ENCODE assay signal across 20 cellular contexts in the genomic region with DNA sequence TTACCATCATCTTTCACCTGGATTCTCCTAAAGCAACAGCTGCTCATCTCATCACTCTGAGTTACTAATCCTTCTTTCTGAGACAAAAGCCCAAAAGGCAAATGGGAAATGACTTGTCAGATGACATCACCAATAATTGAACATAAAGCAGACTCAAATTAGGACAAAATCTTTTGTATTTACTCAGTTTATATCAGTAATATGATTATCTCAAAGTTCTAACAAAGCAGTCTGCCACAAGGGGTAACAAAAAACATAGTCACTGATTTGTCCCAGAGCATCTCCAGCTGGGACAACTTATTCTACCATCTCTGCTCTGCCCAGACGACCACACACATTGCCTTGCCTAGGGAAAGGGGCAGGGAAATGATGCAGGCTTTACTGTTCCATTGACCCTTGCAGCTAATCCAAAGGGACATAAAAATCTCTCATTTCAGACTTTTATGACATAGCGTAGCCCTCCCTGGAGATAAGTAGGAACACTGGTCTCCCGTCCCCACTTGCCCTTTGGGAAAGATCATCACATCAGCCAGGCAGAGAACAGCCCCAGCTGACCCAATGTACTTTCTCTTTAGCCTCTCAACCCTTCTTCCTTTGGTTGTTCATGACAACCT.
A peak's percentile ranks its signal among the peaks of the same experiment; 100 is the strongest.
DNase-seq lines count a peak whose midpoint lies in the region; ATAC-seq, FAIRE-seq and TF ChIP-seq lines count a peak whose summit lies in the region.
"Had no signal": no experiment of that assay in that cellular context is flagged by ENCODE, and none has a peak within 500 bp of the region (broad histone marks: within the 10 kb centered on the region; RNA-seq: fewer than 3 reads in every experiment).

No MANE protein-coding gene starts in this region.

- no peaks in the 10 kb centered on the region for H4K20me1 ChIP-seq in endothelial cell of umbilical vein (replicated peaks; ENCODE audit: control insufficient read depth, extremely low read depth, insufficient read depth, low read length)

- no TSS peak for BruUV-seq in endothelial cell of umbilical vein (replicated peaks; lab: Mats Ljungman, UMichigan)

- peak overlapping the region; percentile 83 for H3K27ac ChIP-seq in RWPE2 (ENCODE audit: poor library complexity, severe bottlenecking)
- peak overlapping the region; percentile 16 for H3K27ac ChIP-seq in endothelial cell of umbilical vein (ENCODE audit: insufficient read depth, low read depth, low read length)
- H3K27ac ChIP-seq in spleen: peak overlapping the region in 5 of 8 donors; percentile 24 to 56 (median 32)
- H3K27ac ChIP-seq: right lobe of liver had no signal

- no peak overlapping the region for H2AFZ ChIP-seq in endothelial cell of umbilical vein (ENCODE audit: low read depth, low read length)

- TF ChIP-seq POLR2A in endothelial cell of umbilical vein (IDR thresholded peaks at IDR 0.05; ENCODE audit: low read depth, low read length) (no peak), spleen (IDR thresholded peaks at IDR 0.05) (no peak)

- CTCF ChIA-PET in activated naive CD4-positive, alpha-beta T cell treated with anti-CD3 and anti-CD28 coated beads, Interleukin-2, amount 10 ng/mL, durations not matched to agents 7 days and 5 days (lab: Charles Lee): interaction anchor here (0.8 to 1.9 kb wide), 6 partner anchors 9 to 482 kb away, joined by 3 to 6 read pairs (median 4); no protein-coding TSS in a partner anchor
- CTCF ChIA-PET in endothelial cell of umbilical vein (lab: Charles Lee): interaction anchor here (1.0 to 1.6 kb wide), 6 partner anchors 12 to 247 kb away, joined by 3 to 5 read pairs (median 4); no protein-coding TSS in a partner anchor

- H3K4me1 ChIP-seq in RWPE2 (ENCODE audit: insufficient read depth, poor library complexity, severe bottlenecking) (peaks cover 28% of the 10 kb centered on the region), endothelial cell of umbilical vein (ENCODE audit: control insufficient read depth, extremely low read depth, insufficient read depth, low read length) (peaks cover 22% of the 10 kb centered on the region), spleen (peaks cover 5 to 12% (median 11%) of the 10 kb centered on the region in 6 donors)
- H3K4me1 ChIP-seq: right lobe of liver had no signal

- no peak for DNase-seq in activated naive CD4-positive, alpha-beta T cell treated with anti-CD3 and anti-CD28 coated beads, Interleukin-2, amount 10 ng/mL, durations not matched to agents 7 days and 5 days
- no peak for DNase-seq in activated naive CD4-positive, alpha-beta T cell treated with anti-CD3 and anti-CD28 coated beads, Interleukin-2, amount 50 U/mL, for 16 hours
- no peak for DNase-seq in RWPE2 (ENCODE audit: low spot score)
- no peak for DNase-seq in endothelial cell of umbilical vein (ENCODE audit: low read depth, low spot score)
- no peak for DNase-seq in spleen
- DNase-seq in epidermal melanocyte (ENCODE audit: insufficient read length, low spot score): no peak
- DNase-seq in activated effector memory CD4-positive, alpha-beta T cell treated with anti-CD3 and anti-CD28 coated beads, Interleukin-2, amount 50 U/mL, for 16 hours: no peak
- no peak for DNase-seq in Kasumi-1 (lab: John Stamatoyannopoulos, UW)
- DNase-seq: Calu3, NCI-H1436, NCI-H774, right lobe of liver, substantia nigra had no signal

- peak overlapping the region; percentile 84 for H3K27ac Mint-ChIP-seq in activated naive CD4-positive, alpha-beta T cell treated with anti-CD3 and anti-CD28 coated beads, Interleukin-2, amount 10 ng/mL, durations not matched to agents 7 days and 5 days
- H3K27ac Mint-ChIP-seq: WTC11 had no signal

- TF ChIP-seq CTCF in RWPE2 (IDR thresholded peaks at IDR 0.05; ENCODE audit: poor library complexity, severe bottlenecking) (no peak), endothelial cell of umbilical vein (IDR thresholded peaks at IDR 0.05; ENCODE audit: extremely low read depth in 1 of 2, insufficient read depth in 1 of 2, low read depth in 1 of 2, low read length in 2 of 2) (no peak), spleen (IDR thresholded peaks at IDR 0.05 in 8 of 11, conservative IDR thresholded peaks at IDR 0.05 in 3 of 11) (no peak)

- H3K79me2 ChIP-seq in endothelial cell of umbilical vein (ENCODE audit: control insufficient read depth, insufficient read depth, low read length): no peaks in the 10 kb centered on the region

- no peaks in the 10 kb centered on the region for H3K9me1 ChIP-seq in endothelial cell of umbilical vein (replicated peaks; ENCODE audit: control insufficient read depth, extremely low read depth, insufficient read depth, low read length)

- FAIRE-seq in endothelial cell of umbilical vein (lab: Jason Lieb, UNC): no peak
- FAIRE-seq: G401.6, GM12878, islet of Langerhans had no signal

- no peak overlapping the region for H3K4me2 ChIP-seq in endothelial cell of umbilical vein (ENCODE audit: insufficient read depth, low read length)

- no peaks in the 10 kb centered on the region for H3K36me3 ChIP-seq in RWPE2 (ENCODE audit: low read depth)
- H3K36me3 ChIP-seq in endothelial cell of umbilical vein (ENCODE audit: control insufficient read depth in 2 of 2, extremely low read depth in 1 of 2, insufficient read depth in 2 of 2, low read length in 2 of 2): no peaks in the 10 kb centered on the region
- no peaks in the 10 kb centered on the region for H3K36me3 ChIP-seq in spleen
- H3K36me3 ChIP-seq: heart left ventricle, right lobe of liver had no signal

- ATAC-seq in RWPE2 (ENCODE audit: low read depth): no peak
- ATAC-seq: GM12878, Panc1, SK-N-SH treated with all-trans-retinoic acid at 6 μM for 48 hours, WTC11 had no signal

- H3K4me1 Mint-ChIP-seq in activated naive CD4-positive, alpha-beta T cell treated with anti-CD3 and anti-CD28 coated beads, Interleukin-2, amount 10 ng/mL, durations not matched to agents 7 days and 5 days: peaks cover 47% of the 10 kb centered on the region

- no peak overlapping the region for H3K9ac ChIP-seq in endothelial cell of umbilical vein (replicated peaks; ENCODE audit: extremely low read depth, insufficient read depth, low read length)

- H3K4me3 ChIP-seq in RWPE2 (ENCODE audit: severe bottlenecking) (no peak overlapping the region), endothelial cell of umbilical vein (replicated peaks in 1 of 3; ENCODE audit: insufficient read depth in 1 of 3, low read depth in 1 of 3, low read length in 3 of 3) (no peak overlapping the region), spleen (no peak overlapping the region)
- H3K4me3 ChIP-seq: GM12878, heart left ventricle, right lobe of liver had no signal

- POLR2A ChIA-PET in endothelial cell of umbilical vein (lab: Charles Lee): interaction anchor here (0.6 kb wide), 1 partner anchor 253 kb away, joined by 9 read pairs; no protein-coding TSS in a partner anchor

- H3K36me3 Mint-ChIP-seq in activated naive CD4-positive, alpha-beta T cell treated with anti-CD3 and anti-CD28 coated beads, Interleukin-2, amount 10 ng/mL, durations not matched to agents 7 days and 5 days: peaks cover 1% of the 10 kb centered on the region

- intact Hi-C loops in endothelial cell of umbilical vein (cut with micrococcal nuclease) (loop anchor here (1.0 kb wide), 1 partner anchor 20 kb away; no protein-coding TSS in a partner anchor), spleen (cut with DNase I; ENCODE audit: low total_unique reads) (no loop called here)

- dilution Hi-C loops in endothelial cell of umbilical vein (cut with MboI; ENCODE audit: extremely low pct_ligation_motif_present, low sequenced_read_pairs): no loop called here

- no peaks in the 10 kb centered on the region for H3K27me3 Mint-ChIP-seq in activated naive CD4-positive, alpha-beta T cell treated with anti-CD3 and anti-CD28 coated beads, Interleukin-2, amount 10 ng/mL, durations not matched to agents 7 days and 5 days

- H3K9me3 ChIP-seq in RWPE2 (ENCODE audit: severe bottlenecking) (peaks cover 3% of the 10 kb centered on the region), endothelial cell of umbilical vein (replicated peaks; ENCODE audit: control insufficient read depth, insufficient read depth, low read length) (no peaks in the 10 kb centered on the region), spleen (no peaks in the 10 kb centered on the region)
- H3K9me3 ChIP-seq: right lobe of liver had no signal

- 68 to 87% (median 83%) methylated on average over 3 of the region's 3 CpGs for WGBS in spleen, 5 donors

- H3K27me3 ChIP-seq in RWPE2 (ENCODE audit: insufficient read depth, poor library complexity, severe bottlenecking) (no peaks in the 10 kb centered on the region), endothelial cell of umbilical vein (ENCODE audit: control insufficient read depth in 2 of 2, insufficient read depth in 2 of 2, low read length in 2 of 2) (no peaks in the 10 kb centered on the region), spleen (replicated peaks in 1 of 7) (no peaks in the 10 kb centered on the region)
- H3K27me3 ChIP-seq: heart left ventricle, right lobe of liver had no signal

- peaks cover 5% of the 10 kb centered on the region for H3K9me3 Mint-ChIP-seq in activated naive CD4-positive, alpha-beta T cell treated with anti-CD3 and anti-CD28 coated beads, Interleukin-2, amount 10 ng/mL, durations not matched to agents 7 days and 5 days

- no peak overlapping the region for H3K4me3 Mint-ChIP-seq in activated naive CD4-positive, alpha-beta T cell treated with anti-CD3 and anti-CD28 coated beads, Interleukin-2, amount 10 ng/mL, durations not matched to agents 7 days and 5 days
- H3K4me3 Mint-ChIP-seq: WTC11 had no signal

TF ChIP-seq in endothelial cell of umbilical vein, 7 proteins besides CTCF, POLR2A, EP300 and RAD21:
- TF ChIP-seq JUN (IDR thresholded peaks at IDR 0.05; ENCODE audit: borderline replicate concordance, insufficient read depth, insufficient read length, low read depth) (peak; percentile 0), MYC (IDR thresholded peaks at IDR 0.05; ENCODE audit: low read depth, low read length) (no peak), FOS (IDR thresholded peaks at IDR 0.05; ENCODE audit: borderline replicate concordance, insufficient read depth, low read length) (no peak)

Comparison
In these comparisons a context has a peak if more than half of its experiments do, and no peak if none do; other contexts are left out.
1. H3K27ac ChIP-seq: peak in every context shown above with its lines; median percentile 83 in RWPE2; 32 in spleen; 16 in endothelial cell of umbilical vein.